Comparison of ENCODE assay signal across 8 cellular contexts in genomic region chr5:67221487-67222242, GRCh38. TPM values are rescaled to one million over a fixed set of nuclear protein-coding genes. Genes with fewer than 3 reads are reported as not detected.
DNase-seq lines count a peak whose midpoint lies in the region; ATAC-seq and TF ChIP-seq lines count a peak whose summit lies in the region.

No MANE protein-coding gene starts in this region.

- DNase-seq in activated T-cell treated with anti-CD3 and anti-CD28 coated beads, Interleukin-2, amount 50 U/mL, for 1 hour: peak; percentile 35
- DNase-seq in sciatic nerve (ENCODE audit: low spot score) (no peak), ACHN (no peak), lower leg skin (ENCODE audit: low spot score in 2 of 2) (no peak), DMS114 treated with DMSO at 0.1 percent for 48 hours (lab: John Stamatoyannopoulos, UW; ENCODE audit: unreplicated experiment) (no peak)

- peaks cover 4% of the 10 kb centered on the region; the same call in 1 of the 2 replicates for H3F3A ChIP-seq in DOHH2 (ENCODE audit: control insufficient read depth, insufficient read depth)

- no peaks in the 10 kb centered on the region for H3K79me2 ChIP-seq in DOHH2 (ENCODE audit: control insufficient read depth, low read length)

- TF ChIP-seq CTCF in DOHH2 (IDR thresholded peaks at IDR 0.05; ENCODE audit: low read depth, low read length, poor library complexity, severe bottlenecking) (no peak), lower leg skin (IDR thresholded peaks at IDR 0.05) (no peak)

- H3K27ac ChIP-seq in DOHH2 (ENCODE audit: low read depth, low read length): no peak overlapping the region

- no peaks in the 10 kb centered on the region for H3K9me3 ChIP-seq in DOHH2 (ENCODE audit: control insufficient read depth, insufficient read depth, low read length)

- in situ Hi-C loops in ACHN (cut with HindIII; ENCODE audit: low pct_ligation_motif_present, low pct_unique_long_range_greater_than_20kb, low sequenced_read_pairs): no loop called here

- no peaks in the 10 kb centered on the region for H3K9me2 ChIP-seq in DOHH2 (replicated peaks; ENCODE audit: control insufficient read depth, low read length)

- H4K20me1 ChIP-seq in DOHH2 (ENCODE audit: control insufficient read depth, insufficient read depth, low read depth, low read length): no peaks in the 10 kb centered on the region

- peak overlapping the region; percentile 4; the same call in 1 of the 2 replicates for H3K4me3 ChIP-seq in DOHH2 (ENCODE audit: low read length)
- no peak overlapping the region for H3K4me3 ChIP-seq in lower leg skin (ENCODE audit: low read depth, poor library complexity, severe bottlenecking)

- intact Hi-C loops in sciatic nerve (cut with DNase I) (no loop called here), lower leg skin (cut with DNase I; ENCODE audit: low total_unique reads) (no loop called here)

- peak overlapping the region; percentile 34 for H3K4me2 ChIP-seq in DOHH2 (ENCODE audit: low read length)

- WGBS in lower leg skin, 2 donors: 70 to 72% methylated on average over 9 of the region's 9 CpGs

- peaks cover 27% of the 10 kb centered on the region for H3K4me1 ChIP-seq in DOHH2 (ENCODE audit: control insufficient read depth, low read length)

- no peak for TF ChIP-seq POLR2A in lower leg skin (IDR thresholded peaks at IDR 0.05)

- H3K27me3 ChIP-seq in DOHH2 (ENCODE audit: control insufficient read depth, low read length): no peaks in the 10 kb centered on the region

- no peaks in the 10 kb centered on the region for H3K36me3 ChIP-seq in DOHH2 (ENCODE audit: control insufficient read depth, low read length)

- ATAC-seq in GM19467 (IDR thresholded peaks at IDR 0.05; ENCODE audit: unreplicated experiment) (peak; percentile 93), HG03460 (IDR thresholded peaks at IDR 0.05; ENCODE audit: unreplicated experiment) (peak; percentile 94), sciatic nerve (peak; percentile 64)

RNA-seq across cellular contexts. Expression of gene CD180, which starts 25.1 kb away (rescaled TPM):
- total RNA-seq in sciatic nerve (2.0 TPM), lower leg skin (under 1 TPM; 0.08 to 0.42 (median 0.27) TPM)
